In genomic region chr16:21614896-21615295, GRCh38 we compare ENCODE assay signal across 1 cellular context.
TF ChIP-seq lines count a peak whose summit lies in the region.

No MANE protein-coding gene starts in this region.

TF ChIP-seq in HCT116, 20 proteins besides CTCF, POLR2A, EP300 and RAD21:
- no peak for TF ChIP-seq EGR1 (IDR thresholded peaks at IDR 0.05; ENCODE audit: low read depth)
